8 cellular contexts compared by ENCODE assay signal in genomic region chr6:87139927-87140326, GRCh38. TPM values are rescaled to one million over a fixed set of nuclear protein-coding genes. Genes with fewer than 3 reads are reported as not detected.
"Had no signal": no experiment of that assay in that cellular context is flagged by ENCODE, and none has a peak within 500 bp of the region (broad histone marks: within the 10 kb centered on the region; RNA-seq: fewer than 3 reads in every experiment).

No MANE protein-coding gene starts in this region.

RNA-seq across cellular contexts. Expression of gene CGA, which starts 45.0 kb away (rescaled TPM):
- total RNA-seq: OCI-LY7, PC-3, PC-9, Peyer's patch, Right ventricle myocardium superior, RPMI7951, SJCRH30, SJSA1 had no signal
